8 cellular contexts compared by ENCODE assay signal in the genomic region with DNA sequence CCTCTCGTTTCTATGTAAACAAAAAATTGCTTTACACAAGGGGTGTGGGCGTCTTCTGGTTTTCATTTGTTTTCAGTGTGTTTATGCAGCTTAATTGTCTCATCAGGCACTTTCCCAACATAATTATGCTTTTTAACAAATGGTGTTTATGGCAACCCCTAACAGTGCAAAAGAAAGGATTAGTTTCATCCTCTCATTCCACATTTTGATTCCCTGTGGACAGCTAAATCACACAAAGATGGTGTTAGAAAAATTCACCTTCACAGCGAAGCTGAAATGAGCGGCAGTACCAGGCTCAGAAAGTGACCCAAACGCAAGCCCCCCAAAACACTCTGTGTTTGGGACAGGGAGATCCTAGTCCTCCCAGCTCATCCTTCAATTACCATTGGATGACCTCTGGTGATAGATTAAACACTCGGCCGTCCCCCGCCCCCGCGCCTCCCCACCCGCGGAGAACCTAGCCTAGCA. TPM values are rescaled to one million over a fixed set of nuclear protein-coding genes. Genes with fewer than 3 reads are reported as not detected.
A peak's percentile ranks its signal among the peaks of the same experiment; 100 is the strongest.
DNase-seq lines count a peak whose midpoint lies in the region; ATAC-seq and TF ChIP-seq lines count a peak whose summit lies in the region.

No MANE protein-coding gene starts in this region.

- ATAC-seq in PC-3, result no peak

- no peaks in the 10 kb centered on the region for H3K27me3 ChIP-seq in DOHH2 (ENCODE audit: control insufficient read depth, low read length)
- H3K27me3 ChIP-seq in PC-3 (ENCODE audit: low read length), result peaks cover 70% of the 10 kb centered on the region
- H3K27me3 ChIP-seq in esophagus muscularis mucosa, result no peaks in the 10 kb centered on the region
- H3K27me3 ChIP-seq in prostate gland (replicated peaks; ENCODE audit: insufficient read depth), result no peaks in the 10 kb centered on the region

- H2AFZ ChIP-seq in PC-3 (ENCODE audit: low read length), result peak overlapping the region; percentile 82

- H3K4me3 ChIP-seq in DOHH2 (ENCODE audit: low read length) (peak overlapping the region; percentile 78), PC-3 (ENCODE audit: low read length) (peak overlapping the region; percentile 69), esophagus muscularis mucosa (peak overlapping the region; percentile 72 to 78 (median 74)), prostate gland (peak overlapping the region; percentile 56 to 60)

- CTCF ChIA-PET in PC-3 (lab: Charles Lee), result interaction anchor here (0.6 kb wide), 1 partner anchor 107 kb away, joined by 3 read pairs; no protein-coding TSS in a partner anchor

- no peaks in the 10 kb centered on the region for H3K9me2 ChIP-seq in DOHH2 (replicated peaks; ENCODE audit: control insufficient read depth, low read length)
- H3K9me2 ChIP-seq in PC-3 (replicated peaks; ENCODE audit: low read length), result no peaks in the 10 kb centered on the region

- BruUV-seq in PC-3 (replicated peaks; lab: Mats Ljungman, UMichigan), result no TSS peak

- H3K9me3 ChIP-seq in DOHH2 (ENCODE audit: control insufficient read depth, insufficient read depth, low read length) (no peaks in the 10 kb centered on the region), PC-3 (ENCODE audit: low read length) (no peaks in the 10 kb centered on the region), esophagus muscularis mucosa (no peaks in the 10 kb centered on the region), prostate gland (no peaks in the 10 kb centered on the region)

- H3F3A ChIP-seq in DOHH2 (ENCODE audit: control insufficient read depth, insufficient read depth) (no peaks in the 10 kb centered on the region), PC-3 (ENCODE audit: low read length, unreplicated experiment) (no peaks in the 10 kb centered on the region)

- no peak for TF ChIP-seq POLR2A in esophagus muscularis mucosa (IDR thresholded peaks at IDR 0.05; ENCODE audit: low read depth)
- no peak for TF ChIP-seq POLR2A in prostate gland (IDR thresholded peaks at IDR 0.05)

- intact Hi-C loops in PC-3 (cut with micrococcal nuclease), result no loop called here
- intact Hi-C loops in esophagus muscularis mucosa (cut with DNase I), result no loop called here
- intact Hi-C loops in prostate gland (cut with DNase I), result loop anchor here (10.0 kb wide), 3 partner anchors 95 to 1535 kb away; no protein-coding TSS in a partner anchor

- H3K27ac ChIP-seq in DOHH2 (ENCODE audit: low read depth, low read length), result no peak overlapping the region
- no peak overlapping the region for H3K27ac ChIP-seq in PC-3 (ENCODE audit: low read length)
- peak overlapping the region; percentile 62 to 69 (median 66) for H3K27ac ChIP-seq in esophagus muscularis mucosa (replicated peaks in 1 of 4)
- H3K27ac ChIP-seq in prostate gland, result peak overlapping the region in 1 of 2 donors; percentile 47

- peak overlapping the region; percentile 63 for H3K4me2 ChIP-seq in DOHH2 (ENCODE audit: low read length)
- H3K4me2 ChIP-seq in PC-3 (ENCODE audit: low read length), result peak overlapping the region; percentile 93

- POLR2A ChIA-PET in PC-3 (lab: Charles Lee; ENCODE audit: unreplicated experiment), result interaction anchor here (0.6 kb wide), 1 partner anchor 57 kb away, joined by 6 read pairs; no protein-coding TSS in a partner anchor

- 21% methylated on average over 9 of the region's 12 CpGs for WGBS in esophagus muscularis mucosa
- WGBS in prostate gland, result 15% methylated on average over 12 of the region's 12 CpGs

- H3K36me3 ChIP-seq in DOHH2 (ENCODE audit: control insufficient read depth, low read length), result no peaks in the 10 kb centered on the region
- H3K36me3 ChIP-seq in PC-3 (ENCODE audit: low read depth, low read length), result no peaks in the 10 kb centered on the region
- no peaks in the 10 kb centered on the region for H3K36me3 ChIP-seq in esophagus muscularis mucosa
- no peaks in the 10 kb centered on the region for H3K36me3 ChIP-seq in prostate gland

- TF ChIP-seq EP300 in esophagus muscularis mucosa (IDR thresholded peaks at IDR 0.05), result no peak

- H3K9ac ChIP-seq in PC-3 (ENCODE audit: low read length), result no peak overlapping the region

- TF ChIP-seq CTCF in DOHH2 (IDR thresholded peaks at IDR 0.05; ENCODE audit: low read depth, low read length, poor library complexity, severe bottlenecking) (no peak), PC-3 (conservative IDR thresholded peaks at IDR 0.05; ENCODE audit: low read depth, low read length) (no peak), esophagus muscularis mucosa (IDR thresholded peaks at IDR 0.05) (no peak), prostate gland (IDR thresholded peaks at IDR 0.05) (no peak)

- H3K4me1 ChIP-seq in DOHH2 (ENCODE audit: control insufficient read depth, low read length) (peaks cover 14% of the 10 kb centered on the region), PC-3 (ENCODE audit: insufficient read depth, low read length) (peaks cover 10% of the 10 kb centered on the region; the same call in 1 of the 2 replicates), esophagus muscularis mucosa (peaks cover 0 to 13% (median 11%) of the 10 kb centered on the region in 4 donors), prostate gland (replicated peaks) (no peaks in the 10 kb centered on the region)

- H3K79me2 ChIP-seq in DOHH2 (ENCODE audit: control insufficient read depth, low read length) (no peaks in the 10 kb centered on the region), PC-3 (ENCODE audit: low read length) (no peaks in the 10 kb centered on the region)

- DNase-seq in PC-3 (no peak), esophagus muscularis mucosa (ENCODE audit: extremely low spot score) (no peak), prostate gland (ENCODE audit: low spot score) (no peak), cortex of kidney (lab: John Stamatoyannopoulos, UW) (no peak), DMS53 treated with DMSO at 0.1 percent for 48 hours (lab: John Stamatoyannopoulos, UW; ENCODE audit: unreplicated experiment) (no peak), COLO829 (ENCODE audit: low spot score) (no peak)
- no peak for DNase-seq in stimulated activated CD4-positive, alpha-beta T cell treated with anti-CD3 and anti-CD28 coated beads, Interleukin-15, amount 100 ng/mL, for 24 hours

- H4K20me1 ChIP-seq in DOHH2 (ENCODE audit: control insufficient read depth, insufficient read depth, low read depth, low read length) (no peaks in the 10 kb centered on the region), PC-3 (ENCODE audit: low read length) (no peaks in the 10 kb centered on the region)

RNA-seq across cellular contexts. Expression of gene FTCDNL1, which starts 0.7 kb away (rescaled TPM):
- total RNA-seq in PC-3 (2014; rRNA removed) (0.11 and 0.52 TPM in 2 replicates), esophagus muscularis mucosa (1 to 10 TPM; 1.2 to 5.3 (median 2.0) TPM), prostate gland (1 to 10 TPM; 4.9 to 5.7 TPM)

Comparison
In these comparisons a context has a peak if more than half of its experiments do, and no peak if none do; other contexts are left out.
1. H3K27ac ChIP-seq: peak in esophagus muscularis mucosa (4 of 4); none in DOHH2 (single experiment) and PC-3 (single experiment).
2. Peak in every context shown above with its lines, with median percentiles within 50 percentile points of each other: H3K4me3 ChIP-seq.